ENCODE assay signal across 34 cellular contexts in the genomic region with DNA sequence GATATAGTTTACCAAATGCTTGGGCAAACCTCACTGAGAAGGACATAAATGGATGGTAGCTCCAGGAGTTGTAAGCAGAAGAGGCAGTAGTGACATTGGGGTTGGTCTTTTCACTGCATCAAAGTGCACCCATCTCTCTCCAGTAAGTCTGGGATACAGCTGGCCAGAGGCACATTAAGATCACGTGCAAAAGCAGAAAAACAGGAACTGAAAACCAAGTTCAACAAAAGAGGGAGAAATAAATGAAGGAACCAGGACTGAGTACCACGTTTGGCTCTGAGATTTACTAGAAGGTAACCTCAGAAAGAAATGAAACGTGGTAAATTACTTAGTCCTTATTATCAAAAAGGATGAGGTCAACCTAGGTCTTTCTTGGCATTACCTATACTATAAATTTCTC.
"Had no signal": no experiment of that assay in that cellular context is flagged by ENCODE, and none has a peak within 500 bp of the region (broad histone marks: within the 10 kb centered on the region; RNA-seq: fewer than 3 reads in every experiment).

No MANE protein-coding gene starts in this region.

- H3K27ac Mint-ChIP-seq: activated CD4-positive, alpha-beta memory T cell treated with anti-CD3 and anti-CD28 coated beads for 36 hours; activated T-helper 17 cell treated with anti-CD3 and anti-CD28 coated beads, Interleukin-2, amount 50 U/mL, for 72 hours; dendritic cell treated with granulocyte-macrophage colony-stimulating factor and Interleukin-4, amounts not matched to agents 40 ng/mL and 50 ng/mL, for 4 days; endodermal cell; immature natural killer cell; mesothelial cell of epicardium; naive B cell; stimulated activated memory B cell treated with anti-CD40 and anti-IgM and Interleukin-4, amounts not matched to agents 10 μg/mL and 1 μg/mL and 100 μg/mL, for 72 hours; stimulated activated naive CD8-positive, alpha-beta T cell treated with anti-CD3 and anti-CD28 coated beads, Interleukin-15, amount 100 ng/mL, for 72 hours had no signal

- H3K27me3 ChIP-seq: breast epithelium, pancreas, upper lobe of left lung, vagina had no signal

- H3K4me1 Mint-ChIP-seq: activated T-helper 17 cell treated with anti-CD3 and anti-CD28 coated beads, Interleukin-2, amount 50 U/mL, for 72 hours; immature natural killer cell; mesothelial cell of epicardium; stimulated activated naive CD8-positive, alpha-beta T cell treated with anti-CD3 and anti-CD28 coated beads, Interleukin-15, amount 100 ng/mL, for 72 hours had no signal

- H3K4me3 Mint-ChIP-seq: activated CD4-positive, alpha-beta memory T cell treated with anti-CD3 and anti-CD28 coated beads for 36 hours; activated T-helper 17 cell treated with anti-CD3 and anti-CD28 coated beads, Interleukin-2, amount 50 U/mL, for 72 hours; dendritic cell treated with granulocyte-macrophage colony-stimulating factor and Interleukin-4, amounts not matched to agents 40 ng/mL and 50 ng/mL, for 4 days; endodermal cell; immature natural killer cell; mesothelial cell of epicardium; naive B cell; stimulated activated memory B cell treated with anti-CD40 and anti-IgM and Interleukin-4, amounts not matched to agents 10 μg/mL and 1 μg/mL and 100 μg/mL, for 72 hours; stimulated activated naive CD8-positive, alpha-beta T cell treated with anti-CD3 and anti-CD28 coated beads, Interleukin-15, amount 100 ng/mL, for 72 hours had no signal

- DNase-seq: activated CD4-positive, alpha-beta memory T cell treated with anti-CD3 and anti-CD28 coated beads for 36 hours; activated CD4-positive, alpha-beta T cell treated with anti-CD3 and anti-CD28 coated beads for 48 hours; activated CD8-positive, alpha-beta memory T cell treated with anti-CD3 and anti-CD28 coated beads, Interleukin-2, amount 50 U/mL, for 4 hours; activated gamma-delta T cell treated with Interleukin-2 at 50 U/mL for 16 hours; activated naive CD4-positive, alpha-beta T cell treated with anti-CD3 and anti-CD28 coated beads, Interleukin-2, amount 50 U/mL, for 16 hours; activated T-cell treated with anti-CD3 and anti-CD28 coated beads, Interleukin-2, amount 50 U/mL, for 1 hour; central memory CD4-positive, alpha-beta T cell; endodermal cell; foreskin fibroblast; head of caudate nucleus; hypothalamus; immature natural killer cell; kidney; left colon; naive B cell; nucleus accumbens; pancreas; retina; small intestine; stimulated activated CD4-positive, alpha-beta T cell treated with anti-CD3 and anti-CD28 coated beads, Interleukin-4, amount 100 ng/mL, for 24 hours; stimulated activated naive CD8-positive, alpha-beta T cell treated with anti-CD3 and anti-CD28 coated beads, Interleukin-15, amount 100 ng/mL, for 72 hours; substantia nigra; upper lobe of left lung; WERI-Rb-1 had no signal

- H3K9me3 Mint-ChIP-seq: activated T-helper 17 cell treated with anti-CD3 and anti-CD28 coated beads, Interleukin-2, amount 50 U/mL, for 72 hours; dendritic cell treated with granulocyte-macrophage colony-stimulating factor and Interleukin-4, amounts not matched to agents 40 ng/mL and 50 ng/mL, for 4 days had no signal

- FAIRE-seq: kidney, pancreas, small intestine had no signal

- H3K36me3 ChIP-seq: breast epithelium, pancreas, prostate gland, upper lobe of left lung, vagina, WERI-Rb-1 had no signal

- H3K4me1 ChIP-seq: breast epithelium, vagina had no signal

- H3K4me3 ChIP-seq: breast epithelium, pancreas, prostate gland, upper lobe of left lung, vagina had no signal

- H3K27ac ChIP-seq: breast epithelium, pancreas, prostate gland, vagina, WERI-Rb-1 had no signal

- ATAC-seq: activated CD4-positive, CD25-positive, alpha-beta regulatory T cell treated with anti-CD3 and anti-CD28 coated beads, Interleukin-2, amount 50 U/mL, for 24 hours; activated T-helper 17 cell treated with anti-CD3 and anti-CD28 coated beads, Interleukin-2, amount 50 U/mL, for 72 hours; esophagus mucosa; left colon; pancreas; sciatic nerve; stimulated activated memory B cell treated with anti-CD40 and anti-IgM and Interleukin-4, amounts not matched to agents 10 μg/mL and 1 μg/mL and 100 μg/mL, for 72 hours; stimulated activated naive CD8-positive, alpha-beta T cell treated with anti-CD3 and anti-CD28 coated beads, Interleukin-15, amount 100 ng/mL, for 72 hours had no signal

- H3K9me3 ChIP-seq: breast epithelium, pancreas, prostate gland, upper lobe of left lung, vagina had no signal

- H3K36me3 Mint-ChIP-seq: immature natural killer cell; naive B cell; stimulated activated memory B cell treated with anti-CD40 and anti-IgM and Interleukin-4, amounts not matched to agents 10 μg/mL and 1 μg/mL and 100 μg/mL, for 72 hours had no signal
